15 cellular contexts compared by ENCODE assay signal in the genomic region with DNA sequence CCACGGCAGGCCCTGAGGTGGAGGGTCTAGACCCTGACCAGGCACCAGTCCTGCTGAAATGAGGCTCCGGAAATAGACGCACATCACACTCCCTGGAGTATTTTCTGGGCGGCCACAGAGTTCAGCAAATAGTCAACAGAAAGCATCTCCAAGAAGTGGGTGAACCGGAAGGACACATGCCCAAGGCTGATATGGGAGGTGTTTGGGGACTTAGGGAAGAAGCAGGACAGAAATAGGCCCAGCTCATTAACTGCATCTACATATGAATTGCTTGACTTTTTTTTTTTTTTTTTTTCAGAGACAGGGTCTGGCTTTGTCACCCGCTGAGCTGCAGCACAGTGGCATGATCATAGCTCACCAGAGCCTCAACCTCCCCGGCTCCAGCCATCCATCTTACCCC. TPM values are rescaled to one million over a fixed set of nuclear protein-coding genes. Genes with fewer than 3 reads are reported as not detected.
DNase-seq lines count a peak whose midpoint lies in the region; ATAC-seq, FAIRE-seq and TF ChIP-seq lines count a peak whose summit lies in the region.
"Had no signal": no experiment of that assay in that cellular context is flagged by ENCODE, and none has a peak within 500 bp of the region (broad histone marks: within the 10 kb centered on the region; RNA-seq: fewer than 3 reads in every experiment).

No MANE protein-coding gene starts in this region.

- 0 out of 2 replicates have a peak overlapping the region, but pooled peaks have one; percentile 19 for H3K27ac Mint-ChIP-seq in WTC11
- H3K27ac Mint-ChIP-seq: activated naive CD8-positive, alpha-beta T cell treated with anti-CD3 and anti-CD28 coated beads for 36 hours; natural killer cell; T-helper 1 cell treated with Interleukin-12 subunit alpha and Interleukin-12 subunit beta and Interleukin-4 antibody, amounts not matched to agents 30 μg/mL and 1 μg/mL, for 36 hours had no signal

- intact Hi-C loops in HepG2 (cut with micrococcal nuclease; ENCODE audit: unreplicated experiment) (no loop called here), right lobe of liver (cut with DNase I) (no loop called here), left colon (cut with DNase I, micrococcal nuclease) (no loop called here), aorta (cut with DNase I) (no loop called here)

- 87% methylated on average over 7 of the region's 7 CpGs for WGBS in HepG2 (ENCODE audit: low lambda C conversion rate)
- 86% methylated on average over 5 of the region's 7 CpGs for WGBS in right lobe of liver (ENCODE audit: insufficient coverage, low coverage, low lambda C conversion rate, missing lambda C conversion rate)
- 87 to 90% methylated on average over 7 of the region's 7 CpGs for WGBS in aorta, 2 donors

- H3K79me2 ChIP-seq in HepG2 (ENCODE audit: insufficient read depth, low read length), result peaks cover 97% of the 10 kb centered on the region

- TF ChIP-seq CTCF in HepG2 (CRISPR knock-in tag; IDR thresholded peaks at IDR 0.05) (no peak), right lobe of liver (IDR thresholded peaks at IDR 0.05) (no peak), WTC11 (IDR thresholded peaks at IDR 0.05) (no peak)

- DNase-seq in HepG2 (ENCODE audit: low spot score) (no peak), right lobe of liver (no peak), WTC11 (ENCODE audit: low spot score) (no peak), left colon (no peak), aorta (no peak), dermis blood vessel endothelial cell (no peak), MG63 (no peak), AML-193 (lab: John Stamatoyannopoulos, UW) (no peak)
- DNase-seq: activated naive CD8-positive, alpha-beta T cell treated with anti-CD3 and anti-CD28 coated beads for 36 hours; caudate nucleus; natural killer cell; NCI-H2081 treated with DMSO at 0.1 percent for 48 hours; testis had no signal

- POLR2A ChIA-PET in HepG2 (lab: Yijun Ruan, JAX) (interaction anchor here (1.2 kb wide), 1 partner anchor 15 kb away, joined by 3 read pairs; no protein-coding TSS in a partner anchor), WTC11 (lab: Charles Lee) (no interaction called here)

- no peak for TF ChIP-seq EP300 in HepG2 (IDR thresholded peaks at IDR 0.05; ENCODE audit: low read depth in 2 of 2, low read length in 2 of 2)
- no peak for TF ChIP-seq EP300 in HepG2 (CRISPR knock-in tag; IDR thresholded peaks at IDR 0.05; ENCODE audit: borderline replicate concordance)

- H2AFZ ChIP-seq in HepG2 (ENCODE audit: low read length), result no peak overlapping the region

- H3K4me3 Mint-ChIP-seq in WTC11, result no peak overlapping the region
- H3K4me3 Mint-ChIP-seq: activated naive CD8-positive, alpha-beta T cell treated with anti-CD3 and anti-CD28 coated beads for 36 hours; natural killer cell; T-helper 1 cell treated with Interleukin-12 subunit alpha and Interleukin-12 subunit beta and Interleukin-4 antibody, amounts not matched to agents 30 μg/mL and 1 μg/mL, for 36 hours had no signal

- H3K9me3 Mint-ChIP-seq in WTC11, result no peaks in the 10 kb centered on the region
- H3K9me3 Mint-ChIP-seq: activated naive CD8-positive, alpha-beta T cell treated with anti-CD3 and anti-CD28 coated beads for 36 hours; natural killer cell; T-helper 1 cell treated with Interleukin-12 subunit alpha and Interleukin-12 subunit beta and Interleukin-4 antibody, amounts not matched to agents 30 μg/mL and 1 μg/mL, for 36 hours had no signal

- no peak for FAIRE-seq in HepG2 (lab: Jason Lieb, UNC)
- FAIRE-seq: endometrium had no signal

- H3K27ac ChIP-seq in HepG2 (ENCODE audit: extremely low read length, insufficient read depth, low read length) (peak overlapping the region; percentile 74), right lobe of liver (no peak overlapping the region), aorta (ENCODE audit: low read depth in 1 of 2, low read length in 2 of 2) (no peak overlapping the region)

- BruUV-seq in HepG2 (replicated peaks; lab: Mats Ljungman, UMichigan), result no TSS peak

- in situ Hi-C loops in HepG2 (cut with HindIII; ENCODE audit: extremely low pct_ligation_motif_present, low pct_unique_long_range_greater_than_20kb), result no loop called here

- peaks cover 56% of the 10 kb centered on the region for H3K4me1 Mint-ChIP-seq in WTC11
- H3K4me1 Mint-ChIP-seq: natural killer cell had no signal

- TF ChIP-seq RAD21 in HepG2 (CRISPR knock-in tag; IDR thresholded peaks at IDR 0.05), result no peak

- peaks cover 5% of the 10 kb centered on the region; the same call in 1 of the 2 replicates for H3K36me3 Mint-ChIP-seq in WTC11
- H3K36me3 Mint-ChIP-seq: activated naive CD8-positive, alpha-beta T cell treated with anti-CD3 and anti-CD28 coated beads for 36 hours; natural killer cell had no signal

- H3K27me3 ChIP-seq in HepG2 (ENCODE audit: control insufficient read depth in 1 of 2, insufficient read depth in 2 of 2, low read length in 2 of 2) (no peaks in the 10 kb centered on the region), right lobe of liver (no peaks in the 10 kb centered on the region), aorta (ENCODE audit: control insufficient read depth in 1 of 2, insufficient read depth in 2 of 2, low read length in 1 of 2) (no peaks in the 10 kb centered on the region), MG63 (no peaks in the 10 kb centered on the region)
- H3K27me3 ChIP-seq: testis had no signal

- ATAC-seq in HepG2, result no peak
- no peak for ATAC-seq in right lobe of liver
- ATAC-seq in WTC11, result peak; percentile 50
- peak; percentile 18 for ATAC-seq in left colon
- no peak for ATAC-seq in aorta (ENCODE audit: low FRiP score)
- ATAC-seq: natural killer cell had no signal

- H3K4me1 ChIP-seq in HepG2 (ENCODE audit: insufficient read depth, low read length), result peaks cover 79% of the 10 kb centered on the region
- peaks cover 0 to 25% (median 12%) of the 10 kb centered on the region in 4 donors for H3K4me1 ChIP-seq in right lobe of liver
- no peaks in the 10 kb centered on the region for H3K4me1 ChIP-seq in aorta (ENCODE audit: control insufficient read depth in 1 of 2, insufficient read depth in 2 of 2, low read length in 2 of 2)

- CTCF ChIA-PET in HepG2 (lab: Yijun Ruan, JAX; ENCODE audit: low intra/inter-chr PET ratio, low total read pairs), result no interaction called here
- CTCF ChIA-PET in WTC11 (lab: Charles Lee), result interaction anchor here (0.6 to 3.3 kb wide), 7 partner anchors 16 to 303 kb away, joined by 3 to 10 read pairs (median 5); no protein-coding TSS in a partner anchor

- H3K4me2 ChIP-seq in HepG2 (ENCODE audit: low read depth, low read length), result no peak overlapping the region; the same call in 1 of the 2 replicates

- no peaks in the 10 kb centered on the region for H3K27me3 Mint-ChIP-seq in WTC11 (ENCODE audit: low read depth)
- H3K27me3 Mint-ChIP-seq: activated naive CD8-positive, alpha-beta T cell treated with anti-CD3 and anti-CD28 coated beads for 36 hours had no signal

- H3K9ac ChIP-seq in HepG2 (ENCODE audit: insufficient read depth, low read depth, low read length), result no peak overlapping the region

- no peak for TF ChIP-seq POLR2A in HepG2 (IDR thresholded peaks at IDR 0.05; ENCODE audit: insufficient read depth in 1 of 2, low read depth in 2 of 2, low read length in 2 of 2)
- TF ChIP-seq POLR2A in right lobe of liver (IDR thresholded peaks at IDR 0.05), result no peak

- peaks cover 10 to 35% of the 10 kb centered on the region in 2 experiments; a peak in 4 of 5 replicates for H3K36me3 ChIP-seq in HepG2 (replicated peaks in 1 of 2; ENCODE audit: control insufficient read depth in 1 of 2, insufficient read depth in 2 of 2, low read length in 2 of 2)
- H3K36me3 ChIP-seq in right lobe of liver, result no peaks in the 10 kb centered on the region
- H3K36me3 ChIP-seq in aorta (ENCODE audit: control insufficient read depth in 1 of 2, insufficient read depth in 2 of 2, low read length in 1 of 2), result peaks cover 0 to 2% of the 10 kb centered on the region in 2 donors
- no peaks in the 10 kb centered on the region for H3K36me3 ChIP-seq in MG63

- H4K20me1 ChIP-seq in HepG2 (ENCODE audit: insufficient read depth, low read length), result peaks cover 91% of the 10 kb centered on the region

- no peaks in the 10 kb centered on the region for H3K9me3 ChIP-seq in HepG2 (ENCODE audit: low read length)
- H3K9me3 ChIP-seq in right lobe of liver, result no peaks in the 10 kb centered on the region
- H3K9me3 ChIP-seq in aorta (ENCODE audit: control insufficient read depth, low read length), result no peaks in the 10 kb centered on the region
- H3K9me3 ChIP-seq in MG63, result no peaks in the 10 kb centered on the region
- H3K9me3 ChIP-seq: testis had no signal

- no peak overlapping the region for H3K4me3 ChIP-seq in HepG2 (replicated peaks in 1 of 3; ENCODE audit: insufficient read depth in 1 of 3, low read depth in 2 of 3, low read length in 3 of 3)
- no peak overlapping the region for H3K4me3 ChIP-seq in right lobe of liver
- no peak overlapping the region for H3K4me3 ChIP-seq in aorta (ENCODE audit: low read length in 2 of 2)
- no peak overlapping the region for H3K4me3 ChIP-seq in MG63
- H3K4me3 ChIP-seq: testis had no signal

RNA-seq across cellular contexts. Expression of gene GPR157, which starts 36.5 kb away (rescaled TPM):
- total RNA-seq in HepG2 (2016; rRNA removed; fragmentation: Illumina TruSeq; extraction: Trizol) (8.4 and 10.1 TPM in 2 replicates), right lobe of liver (10 to 100 TPM in 1 of 6 experiments, 1 to 10 TPM in 5; 5.6 to 12.5 (median 7.0) TPM), WTC11 (2021) (3.4 to 9.6 TPM (median 6.0 TPM) in 3 replicates), left colon (10 to 100 TPM in 1 of 2 donors, 1 to 10 TPM in 1; 9.1 to 14.2 TPM), aorta (1 to 10 TPM; 7.1 to 7.9 TPM), dermis blood vessel endothelial cell (4.3 and 7.0 TPM in 2 replicates)
- total RNA-seq in HepG2 (2016; cell fraction: cytosol; rRNA removed; fragmentation: Illumina TruSeq; extraction: Trizol; ENCODE audit: low read depth), result 4.0 and 7.1 TPM in 2 replicates
- 10.7 and 12.8 TPM in 2 replicates for total RNA-seq in HepG2 (2016; cell fraction: insoluble cytoplasmic fraction; rRNA removed; fragmentation: Illumina TruSeq; extraction: Trizol)
- total RNA-seq in HepG2 (2016; cell fraction: membrane; rRNA removed; fragmentation: Illumina TruSeq; extraction: Trizol), result 13.0 and 14.9 TPM in 2 replicates
- 7.1 and 10.0 TPM in 2 replicates for total RNA-seq in HepG2 (2016; cell fraction: nucleus; rRNA removed; fragmentation: Illumina TruSeq; extraction: Trizol)
- polyA plus RNA-seq in HepG2 (2011; rRNA removed) (19.2 and 23.3 TPM in 2 replicates), aorta (1 to 10 TPM; 1.1 to 2.4 TPM)
- 14.2 and 15.0 TPM in 2 replicates for polyA plus RNA-seq in HepG2 (2011; cell fraction: cytosol; rRNA removed)
- polyA plus RNA-seq in HepG2 (2011; cell fraction: nucleus; rRNA removed), result 29.1 and 30.4 TPM in 2 replicates
- polyA plus RNA-seq in HepG2 (2012), result 25.2 and 25.3 TPM in 2 replicates
- 1.7 and 2.0 TPM in 2 replicates for polyA plus RNA-seq in HepG2 (2016; cell fraction: cytosol; fragmentation: Illumina TruSeq; extraction: Trizol; ENCODE audit: low read depth)
- 4.3 and 5.8 TPM in 2 replicates for polyA plus RNA-seq in HepG2 (2016; cell fraction: insoluble cytoplasmic fraction; fragmentation: Illumina TruSeq; extraction: Trizol; ENCODE audit: low read depth)
- polyA plus RNA-seq in HepG2 (2016; cell fraction: membrane; fragmentation: Illumina TruSeq; extraction: Trizol; ENCODE audit: low read depth), result 3.8 and 6.3 TPM in 2 replicates
- 8.1 and 9.9 TPM in 2 replicates for polyA plus RNA-seq in HepG2 (2016; cell fraction: nucleus; fragmentation: Illumina TruSeq; extraction: Trizol; ENCODE audit: insufficient read depth, low read depth)
- polyA minus RNA-seq in HepG2 (2011; rRNA and poly(A)+ RNA removed; ENCODE audit: low replicate concordance), result 23.1 and 157 TPM in 2 replicates
- 37.5 and 50.2 TPM in 2 replicates for polyA minus RNA-seq in HepG2 (2011; cell fraction: cytosol; rRNA and poly(A)+ RNA removed)
- 18.6 and 22.3 TPM in 2 replicates for polyA minus RNA-seq in HepG2 (2011; cell fraction: nucleus; rRNA and poly(A)+ RNA removed)
- total RNA-seq in MG63 (2014; rRNA removed; shearing (Covaris generic); ENCODE audit: low replicate concordance), result 3.1 and 5.2 TPM in 2 replicates

Comparison
In these comparisons a context has a peak if more than half of its experiments do, and no peak if none do; other contexts are left out.
1. ATAC-seq: peak in WTC11 (single experiment) and left colon (single experiment); none in HepG2 (single experiment), right lobe of liver (0 of 4) and aorta (single experiment).